ENCODE assay signal across 8 cellular contexts in the genomic region with DNA sequence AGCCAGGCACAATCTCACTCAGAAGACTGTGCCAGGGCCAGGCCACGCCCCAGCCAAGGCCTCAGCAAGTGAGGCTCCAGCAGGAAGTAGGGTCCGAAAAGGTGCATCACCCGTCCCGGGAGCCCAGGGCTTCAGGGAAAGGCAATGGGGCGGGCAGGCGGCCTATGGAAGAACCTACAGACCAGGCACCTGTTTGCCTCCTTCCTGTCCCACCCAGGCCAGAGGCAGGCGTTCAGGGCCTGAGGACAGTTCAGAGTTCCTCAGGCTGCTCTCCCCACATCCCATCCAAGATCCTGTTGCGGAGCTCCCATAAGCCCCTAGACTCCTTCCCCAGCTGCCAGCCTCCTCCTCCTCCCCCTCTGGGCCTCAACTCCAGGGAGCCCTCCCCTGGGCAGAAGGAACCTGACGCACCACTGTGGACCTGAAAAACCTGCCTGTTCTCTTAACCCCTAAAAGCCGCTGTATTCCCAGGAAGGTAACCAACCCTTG. TPM values are rescaled to one million over a fixed set of nuclear protein-coding genes. Genes with fewer than 3 reads are reported as not detected.
DNase-seq lines count a peak whose midpoint lies in the region; ATAC-seq, FAIRE-seq and TF ChIP-seq lines count a peak whose summit lies in the region.

No MANE protein-coding gene starts in this region.

- FAIRE-seq in GM12891 (lab: Jason Lieb, UNC), result no peak

- H3F3A ChIP-seq in neural progenitor cell (ENCODE audit: low read depth), result peaks cover 15% of the 10 kb centered on the region

- H3K79me2 ChIP-seq in neural progenitor cell (ENCODE audit: low read depth), result peaks cover 52% of the 10 kb centered on the region

- POLR2A ChIA-PET in MCF 10A (lab: Yijun Ruan, JAX), result interaction anchor here (0.6 to 2.5 kb wide), 7 partner anchors 23 to 1129 kb away, joined by 3 to 15 read pairs (median 4); a partner anchor contains a TSS

- no peak for TF ChIP-seq CTCF in HL-60 (IDR thresholded peaks at IDR 0.05; ENCODE audit: insufficient read depth, low read length)
- no peak for TF ChIP-seq CTCF in MCF 10A (IDR thresholded peaks at IDR 0.05; ENCODE audit: unreplicated experiment)
- TF ChIP-seq CTCF in neural progenitor cell (IDR thresholded peaks at IDR 0.05), result no peak

- H3K4me3 ChIP-seq in HL-60 (replicated peaks; ENCODE audit: insufficient read depth, low read length) (peak overlapping the region; percentile 68), neural progenitor cell (no peak overlapping the region)

- H3K9me3 ChIP-seq in neural progenitor cell (ENCODE audit: low read depth), result no peaks in the 10 kb centered on the region

- peaks cover 38% of the 10 kb centered on the region for H3K4me1 Mint-ChIP-seq in MCF 10A (ENCODE audit: insufficient read depth, unreplicated experiment)
- H3K4me1 Mint-ChIP-seq in neural progenitor cell, result peaks cover 35% of the 10 kb centered on the region

- CTCF ChIA-PET in MCF 10A (lab: Yijun Ruan, JAX), result interaction anchor here (0.5 to 0.7 kb wide), 3 partner anchors 327 to 924 kb away, joined by 3 to 5 read pairs (median 3); no protein-coding TSS in a partner anchor

- DNase-seq in GM12891 (ENCODE audit: insufficient read length, low spot score) (no peak), HL-60 (ENCODE audit: low read depth in 1 of 2, low spot score in 1 of 2) (peak in 1 of 2 experiments; percentile 77), MCF 10A (ENCODE audit: unreplicated experiment) (peak; percentile 73), neural progenitor cell (ENCODE audit: low spot score) (no peak), occipital lobe (lab: John Stamatoyannopoulos, UW) (no peak)
- no peak for DNase-seq in effector CD8-positive, alpha-beta T cell (lab: John Stamatoyannopoulos, UW)

- peaks cover 15% of the 10 kb centered on the region for H3K36me3 Mint-ChIP-seq in MCF 10A (ENCODE audit: insufficient read depth, unreplicated experiment)
- peaks cover 2% of the 10 kb centered on the region for H3K36me3 Mint-ChIP-seq in neural progenitor cell

- no peak overlapping the region for H3K9ac ChIP-seq in neural progenitor cell

- peak overlapping the region; percentile 92 for H3K4me3 Mint-ChIP-seq in MCF 10A (ENCODE audit: unreplicated experiment)
- peak overlapping the region; percentile 89 for H3K4me3 Mint-ChIP-seq in neural progenitor cell

- H2AFZ ChIP-seq in neural progenitor cell (replicated peaks), result no peak overlapping the region

- peak overlapping the region; percentile 79 for H3K27ac ChIP-seq in HL-60 (replicated peaks)
- no peak overlapping the region for H3K27ac ChIP-seq in neural progenitor cell

- ATAC-seq in HG02981 (IDR thresholded peaks at IDR 0.05; ENCODE audit: unreplicated experiment) (no peak), HG03196 (IDR thresholded peaks at IDR 0.05; ENCODE audit: unreplicated experiment) (no peak)

- no TSS peak for BruUV-seq in MCF 10A (replicated peaks; lab: Mats Ljungman, UMichigan)

- peaks cover 14% of the 10 kb centered on the region for H3K4me1 ChIP-seq in neural progenitor cell

- no peak overlapping the region for H3K4me2 ChIP-seq in neural progenitor cell

- intact Hi-C loops in MCF 10A (cut with micrococcal nuclease), result no loop called here

- H3K27ac Mint-ChIP-seq in MCF 10A (ENCODE audit: low read depth, unreplicated experiment) (peak overlapping the region; percentile 94), neural progenitor cell (no peak overlapping the region)

- H3K27me3 ChIP-seq in HL-60 (ENCODE audit: insufficient read depth, poor library complexity, severe bottlenecking), result no peaks in the 10 kb centered on the region
- H3K27me3 ChIP-seq in neural progenitor cell, result peaks cover 31% of the 10 kb centered on the region

- no peaks in the 10 kb centered on the region for H3K9me3 Mint-ChIP-seq in MCF 10A (ENCODE audit: unreplicated experiment)
- no peaks in the 10 kb centered on the region for H3K9me3 Mint-ChIP-seq in neural progenitor cell

- H3K27me3 Mint-ChIP-seq in MCF 10A (ENCODE audit: insufficient read depth, unreplicated experiment) (no peaks in the 10 kb centered on the region), neural progenitor cell (ENCODE audit: insufficient read depth, low read depth) (peaks cover 16% of the 10 kb centered on the region)

- TF ChIP-seq POLR2A in GM12891 (IDR thresholded peaks at IDR 0.05; ENCODE audit: low read depth, low read length), result no peak

- H4K20me1 ChIP-seq in neural progenitor cell (ENCODE audit: low read depth), result peaks cover 56% of the 10 kb centered on the region

- no peaks in the 10 kb centered on the region for H3K36me3 ChIP-seq in neural progenitor cell

TF ChIP-seq in GM12891, 5 proteins besides CTCF, POLR2A, EP300 and RAD21:
- TF ChIP-seq PAX5 (IDR thresholded peaks at IDR 0.05; ENCODE audit: insufficient read depth, low read length, severe bottlenecking) (no peak), SPI1 (IDR thresholded peaks at IDR 0.05; ENCODE audit: low read depth, low read length) (no peak), POU2F2 (IDR thresholded peaks at IDR 0.05; ENCODE audit: low read depth, low read length) (no peak), POLR2AphosphoS5 (IDR thresholded peaks at IDR 0.05; ENCODE audit: low read depth, low read length) (peak; percentile 28; the same call in 1 of the 2 replicates), TAF1 (IDR thresholded peaks at IDR 0.05; ENCODE audit: low read depth, low read length) (no peak)

RNA-seq across cellular contexts. Expression of a gene that starts 2.3 kb away (rescaled TPM):
- 36.3 TPM for polyA plus RNA-seq in GM12891 (2012; ENCODE audit: low read depth, missing spikeins)
- 66.6 and 80.4 TPM in 2 replicates for total RNA-seq in MCF 10A (2022)
- total RNA-seq in neural progenitor cell (ENCODE audit: low replicate concordance), result 6.8 and 25.3 TPM in 2 replicates
- 17.5 TPM for total RNA-seq in occipital lobe

RNA-seq across cellular contexts. Expression of a gene that starts 40.2 kb away (rescaled TPM):
- not detected for polyA plus RNA-seq in GM12891 (2012; ENCODE audit: low read depth, missing spikeins)
- total RNA-seq in MCF 10A (2022), result not detected in 2 replicates
- total RNA-seq in neural progenitor cell (ENCODE audit: low replicate concordance), result 0.17 and 0.77 TPM in 2 replicates
- 1.1 TPM for total RNA-seq in occipital lobe
